Comparison of ENCODE assay signal across 1 cellular context in the genomic region with DNA sequence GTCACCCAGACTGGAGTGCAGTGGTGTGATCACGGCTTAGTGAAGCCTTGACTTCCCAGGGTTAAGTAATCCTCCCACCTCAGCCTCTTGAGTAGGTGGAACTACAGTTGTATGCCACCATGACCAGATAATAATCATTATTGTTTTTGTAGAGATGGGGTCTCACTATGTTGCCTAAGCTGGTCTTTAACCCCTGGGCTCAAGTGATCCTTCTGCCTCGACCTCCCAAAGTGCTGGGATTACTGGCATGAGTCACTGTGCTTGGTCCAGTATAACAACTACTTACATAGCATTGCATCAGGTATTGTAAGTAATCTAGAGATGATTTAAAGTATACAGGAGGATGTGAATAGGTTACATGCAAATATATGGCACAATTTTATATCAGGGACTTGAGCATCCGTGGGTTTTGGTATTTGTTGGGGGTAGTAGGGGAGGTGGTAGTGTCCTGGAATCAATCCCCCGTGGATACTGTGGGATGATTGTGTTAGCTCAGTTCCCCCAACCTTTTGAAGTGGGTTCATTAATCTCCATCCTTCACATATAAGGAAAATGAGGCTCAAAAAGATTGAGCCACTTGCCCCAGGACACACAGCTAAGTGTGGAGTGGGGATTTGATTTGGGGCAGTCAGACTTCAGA.
TF ChIP-seq lines count a peak whose summit lies in the region.

No MANE protein-coding gene starts in this region.

TF ChIP-seq in K562, 482 proteins besides CTCF, POLR2A, EP300 and RAD21 (continued from another document and continues in another):
- TF ChIP-seq, protein P1, sequence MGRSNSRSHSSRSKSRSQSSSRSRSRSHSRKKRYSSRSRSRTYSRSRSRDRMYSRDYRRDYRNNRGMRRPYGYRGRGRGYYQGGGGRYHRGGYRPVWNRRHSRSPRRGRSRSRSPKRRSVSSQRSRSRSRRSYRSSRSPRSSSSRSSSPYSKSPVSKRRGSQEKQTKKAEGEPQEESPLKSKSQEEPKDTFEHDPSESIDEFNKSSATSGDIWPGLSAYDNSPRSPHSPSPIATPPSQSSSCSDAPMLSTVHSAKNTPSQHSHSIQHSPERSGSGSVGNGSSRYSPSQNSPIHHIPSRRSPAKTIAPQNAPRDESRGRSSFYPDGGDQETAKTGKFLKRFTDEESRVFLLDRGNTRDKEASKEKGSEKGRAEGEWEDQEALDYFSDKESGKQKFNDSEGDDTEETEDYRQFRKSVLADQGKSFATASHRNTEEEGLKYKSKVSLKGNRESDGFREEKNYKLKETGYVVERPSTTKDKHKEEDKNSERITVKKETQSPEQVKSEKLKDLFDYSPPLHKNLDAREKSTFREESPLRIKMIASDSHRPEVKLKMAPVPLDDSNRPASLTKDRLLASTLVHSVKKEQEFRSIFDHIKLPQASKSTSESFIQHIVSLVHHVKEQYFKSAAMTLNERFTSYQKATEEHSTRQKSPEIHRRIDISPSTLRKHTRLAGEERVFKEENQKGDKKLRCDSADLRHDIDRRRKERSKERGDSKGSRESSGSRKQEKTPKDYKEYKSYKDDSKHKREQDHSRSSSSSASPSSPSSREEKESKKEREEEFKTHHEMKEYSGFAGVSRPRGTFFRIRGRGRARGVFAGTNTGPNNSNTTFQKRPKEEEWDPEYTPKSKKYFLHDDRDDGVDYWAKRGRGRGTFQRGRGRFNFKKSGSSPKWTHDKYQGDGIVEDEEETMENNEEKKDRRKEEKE (IDR thresholded peaks at IDR 0.05; ENCODE audit: borderline replicate concordance in 1 of 2, control insufficient read depth in 1 of 2, low read depth in 2 of 2, low read length in 1 of 2): no peak
- TF ChIP-seq, protein P2, sequence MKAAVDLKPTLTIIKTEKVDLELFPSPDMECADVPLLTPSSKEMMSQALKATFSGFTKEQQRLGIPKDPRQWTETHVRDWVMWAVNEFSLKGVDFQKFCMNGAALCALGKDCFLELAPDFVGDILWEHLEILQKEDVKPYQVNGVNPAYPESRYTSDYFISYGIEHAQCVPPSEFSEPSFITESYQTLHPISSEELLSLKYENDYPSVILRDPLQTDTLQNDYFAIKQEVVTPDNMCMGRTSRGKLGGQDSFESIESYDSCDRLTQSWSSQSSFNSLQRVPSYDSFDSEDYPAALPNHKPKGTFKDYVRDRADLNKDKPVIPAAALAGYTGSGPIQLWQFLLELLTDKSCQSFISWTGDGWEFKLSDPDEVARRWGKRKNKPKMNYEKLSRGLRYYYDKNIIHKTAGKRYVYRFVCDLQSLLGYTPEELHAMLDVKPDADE (conservative IDR thresholded peaks at IDR 0.05; ENCODE audit: control insufficient read depth, low read depth, low read length): no peak
- TF ChIP-seq PRPF4 (IDR thresholded peaks at IDR 0.05; ENCODE audit: insufficient read depth, low read depth, low read length, poor library complexity, severe bottlenecking): no peak
- peak; percentile 37 for TF ChIP-seq MEIS2 (IDR thresholded peaks at IDR 0.05; ENCODE audit: partially characterized antibody)
- TF ChIP-seq BRD4 (IDR thresholded peaks at IDR 0.05): no peak
- peak; percentile 37; the same call in 1 of the 2 replicates for TF ChIP-seq DPF2 (IDR thresholded peaks at IDR 0.05)
- no peak for TF ChIP-seq ZFP30 (CRISPR knock-in tag; IDR thresholded peaks at IDR 0.05; ENCODE audit: borderline replicate concordance)
- TF ChIP-seq FOXK1 (CRISPR knock-in tag; IDR thresholded peaks at IDR 0.05; ENCODE audit: borderline replicate concordance): no peak
- no peak for TF ChIP-seq ZFP36 (IDR thresholded peaks at IDR 0.05; ENCODE audit: low read depth, low read length, partially characterized antibody)
- TF ChIP-seq HMGN3 (IDR thresholded peaks at IDR 0.05; ENCODE audit: borderline replicate concordance, extremely low read depth, insufficient read length, low read depth, low read length): no peak
- TF ChIP-seq GTF2E2 (tag; IDR thresholded peaks at IDR 0.05): no peak
- no peak for TF ChIP-seq RBM22 (IDR thresholded peaks at IDR 0.05; ENCODE audit: low read depth, low read length, poor library complexity, severe bottlenecking)
- TF ChIP-seq, protein P3, sequence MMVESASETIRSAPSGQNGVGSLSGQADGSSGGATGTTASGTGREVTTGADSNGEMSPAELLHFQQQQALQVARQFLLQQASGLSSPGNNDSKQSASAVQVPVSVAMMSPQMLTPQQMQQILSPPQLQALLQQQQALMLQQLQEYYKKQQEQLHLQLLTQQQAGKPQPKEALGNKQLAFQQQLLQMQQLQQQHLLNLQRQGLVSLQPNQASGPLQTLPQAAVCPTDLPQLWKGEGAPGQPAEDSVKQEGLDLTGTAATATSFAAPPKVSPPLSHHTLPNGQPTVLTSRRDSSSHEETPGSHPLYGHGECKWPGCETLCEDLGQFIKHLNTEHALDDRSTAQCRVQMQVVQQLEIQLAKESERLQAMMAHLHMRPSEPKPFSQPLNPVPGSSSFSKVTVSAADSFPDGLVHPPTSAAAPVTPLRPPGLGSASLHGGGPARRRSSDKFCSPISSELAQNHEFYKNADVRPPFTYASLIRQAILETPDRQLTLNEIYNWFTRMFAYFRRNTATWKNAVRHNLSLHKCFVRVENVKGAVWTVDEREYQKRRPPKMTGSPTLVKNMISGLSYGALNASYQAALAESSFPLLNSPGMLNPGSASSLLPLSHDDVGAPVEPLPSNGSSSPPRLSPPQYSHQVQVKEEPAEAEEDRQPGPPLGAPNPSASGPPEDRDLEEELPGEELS (CRISPR knock-in tag; IDR thresholded peaks at IDR 0.05; ENCODE audit: borderline replicate concordance): no peak
- TF ChIP-seq, protein P4, sequence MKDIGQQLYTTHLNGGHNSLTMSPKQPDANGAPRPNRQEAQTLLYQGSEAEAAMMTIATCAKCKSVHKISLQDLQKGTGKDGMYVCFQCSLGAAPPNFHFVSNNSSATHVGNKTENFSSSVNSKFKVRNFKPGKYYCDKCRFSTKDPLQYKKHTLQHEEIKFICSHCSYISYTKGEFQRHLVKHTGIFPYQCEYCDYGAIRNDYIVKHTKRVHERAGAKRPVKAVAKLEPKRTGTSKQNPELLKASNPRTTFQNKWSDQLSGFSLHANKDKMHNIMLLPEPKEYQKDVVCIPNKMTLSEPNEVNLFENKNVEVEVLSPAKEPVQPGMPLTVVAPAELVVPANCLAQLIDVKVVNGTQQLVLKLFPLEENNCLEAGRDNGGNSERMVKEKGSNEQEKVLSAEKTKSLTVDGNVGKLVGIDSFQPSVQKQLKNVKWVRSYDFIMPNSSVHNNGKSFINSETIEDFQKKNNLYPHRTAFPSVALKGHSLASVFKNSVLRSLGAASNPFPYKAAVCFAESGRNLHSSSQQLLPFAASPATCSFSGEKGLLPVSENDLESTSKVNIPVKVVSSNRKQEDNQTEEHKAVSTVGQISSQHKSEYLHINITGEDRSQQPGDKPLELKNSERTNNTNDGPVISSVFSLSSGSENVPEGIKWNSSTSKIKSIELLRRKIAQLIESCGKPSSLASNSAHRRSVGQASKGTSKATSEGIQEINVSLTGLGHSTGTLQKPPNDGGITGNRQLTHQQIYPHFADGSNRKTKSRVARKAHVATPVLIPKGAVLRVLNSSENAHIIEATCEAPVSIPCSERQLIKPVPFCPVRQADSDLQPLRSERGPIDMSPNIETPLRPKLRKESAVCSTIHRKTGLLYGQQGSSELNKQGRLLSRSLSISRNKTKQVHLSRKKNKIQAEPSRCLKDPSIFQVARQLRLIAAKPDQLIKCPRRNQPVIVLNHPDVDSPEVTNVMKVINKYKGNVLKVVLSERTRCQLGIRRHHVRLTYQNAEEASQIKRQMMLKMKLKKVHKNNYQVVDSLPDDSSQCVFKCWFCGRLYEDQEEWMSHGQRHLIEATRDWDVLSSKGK (CRISPR knock-in tag; IDR thresholded peaks at IDR 0.05): no peak
- no peak for TF ChIP-seq SAFB2 (IDR thresholded peaks at IDR 0.05; ENCODE audit: borderline replicate concordance, low read depth, low read length, severe bottlenecking)
- no peak for TF ChIP-seq EZH2 (IDR thresholded peaks at IDR 0.05; ENCODE audit: borderline replicate concordance, low read depth, low read length)
- no peak for TF ChIP-seq DACH1 (IDR thresholded peaks at IDR 0.05; ENCODE audit: partially characterized antibody)
- TF ChIP-seq HOXB6 (CRISPR knock-in tag; IDR thresholded peaks at IDR 0.05; ENCODE audit: borderline replicate concordance): no peak
- TF ChIP-seq, protein P5, sequence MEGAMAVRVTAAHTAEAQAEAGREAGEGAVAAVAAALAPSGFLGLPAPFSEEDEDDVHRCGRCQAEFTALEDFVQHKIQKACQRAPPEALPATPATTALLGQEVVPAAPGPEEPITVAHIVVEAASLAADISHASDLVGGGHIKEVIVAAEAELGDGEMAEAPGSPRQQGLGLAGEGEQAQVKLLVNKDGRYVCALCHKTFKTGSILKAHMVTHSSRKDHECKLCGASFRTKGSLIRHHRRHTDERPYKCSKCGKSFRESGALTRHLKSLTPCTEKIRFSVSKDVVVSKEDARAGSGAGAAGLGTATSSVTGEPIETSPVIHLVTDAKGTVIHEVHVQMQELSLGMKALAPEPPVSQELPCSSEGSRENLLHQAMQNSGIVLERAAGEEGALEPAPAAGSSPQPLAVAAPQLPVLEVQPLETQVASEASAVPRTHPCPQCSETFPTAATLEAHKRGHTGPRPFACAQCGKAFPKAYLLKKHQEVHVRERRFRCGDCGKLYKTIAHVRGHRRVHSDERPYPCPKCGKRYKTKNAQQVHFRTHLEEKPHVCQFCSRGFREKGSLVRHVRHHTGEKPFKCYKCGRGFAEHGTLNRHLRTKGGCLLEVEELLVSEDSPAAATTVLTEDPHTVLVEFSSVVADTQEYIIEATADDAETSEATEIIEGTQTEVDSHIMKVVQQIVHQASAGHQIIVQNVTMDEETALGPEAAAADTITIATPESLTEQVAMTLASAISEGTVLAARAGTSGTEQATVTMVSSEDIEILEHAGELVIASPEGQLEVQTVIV (CRISPR knock-in tag; IDR thresholded peaks at IDR 0.05; ENCODE audit: borderline replicate concordance): no peak
- TF ChIP-seq, protein P6, sequence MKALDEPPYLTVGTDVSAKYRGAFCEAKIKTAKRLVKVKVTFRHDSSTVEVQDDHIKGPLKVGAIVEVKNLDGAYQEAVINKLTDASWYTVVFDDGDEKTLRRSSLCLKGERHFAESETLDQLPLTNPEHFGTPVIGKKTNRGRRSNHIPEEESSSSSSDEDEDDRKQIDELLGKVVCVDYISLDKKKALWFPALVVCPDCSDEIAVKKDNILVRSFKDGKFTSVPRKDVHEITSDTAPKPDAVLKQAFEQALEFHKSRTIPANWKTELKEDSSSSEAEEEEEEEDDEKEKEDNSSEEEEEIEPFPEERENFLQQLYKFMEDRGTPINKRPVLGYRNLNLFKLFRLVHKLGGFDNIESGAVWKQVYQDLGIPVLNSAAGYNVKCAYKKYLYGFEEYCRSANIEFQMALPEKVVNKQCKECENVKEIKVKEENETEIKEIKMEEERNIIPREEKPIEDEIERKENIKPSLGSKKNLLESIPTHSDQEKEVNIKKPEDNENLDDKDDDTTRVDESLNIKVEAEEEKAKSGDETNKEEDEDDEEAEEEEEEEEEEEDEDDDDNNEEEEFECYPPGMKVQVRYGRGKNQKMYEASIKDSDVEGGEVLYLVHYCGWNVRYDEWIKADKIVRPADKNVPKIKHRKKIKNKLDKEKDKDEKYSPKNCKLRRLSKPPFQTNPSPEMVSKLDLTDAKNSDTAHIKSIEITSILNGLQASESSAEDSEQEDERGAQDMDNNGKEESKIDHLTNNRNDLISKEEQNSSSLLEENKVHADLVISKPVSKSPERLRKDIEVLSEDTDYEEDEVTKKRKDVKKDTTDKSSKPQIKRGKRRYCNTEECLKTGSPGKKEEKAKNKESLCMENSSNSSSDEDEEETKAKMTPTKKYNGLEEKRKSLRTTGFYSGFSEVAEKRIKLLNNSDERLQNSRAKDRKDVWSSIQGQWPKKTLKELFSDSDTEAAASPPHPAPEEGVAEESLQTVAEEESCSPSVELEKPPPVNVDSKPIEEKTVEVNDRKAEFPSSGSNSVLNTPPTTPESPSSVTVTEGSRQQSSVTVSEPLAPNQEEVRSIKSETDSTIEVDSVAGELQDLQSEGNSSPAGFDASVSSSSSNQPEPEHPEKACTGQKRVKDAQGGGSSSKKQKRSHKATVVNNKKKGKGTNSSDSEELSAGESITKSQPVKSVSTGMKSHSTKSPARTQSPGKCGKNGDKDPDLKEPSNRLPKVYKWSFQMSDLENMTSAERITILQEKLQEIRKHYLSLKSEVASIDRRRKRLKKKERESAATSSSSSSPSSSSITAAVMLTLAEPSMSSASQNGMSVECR (CRISPR knock-in tag; IDR thresholded peaks at IDR 0.05): no peak
- TF ChIP-seq TGIF2 (CRISPR knock-in tag; IDR thresholded peaks at IDR 0.05): no peak
- TF ChIP-seq TAF15 (IDR thresholded peaks at IDR 0.05; ENCODE audit: low read depth, low read length): no peak
- TF ChIP-seq KAT8 (IDR thresholded peaks at IDR 0.05; ENCODE audit: low read depth): no peak
- TF ChIP-seq ATF1 (CRISPR knock-in tag; IDR thresholded peaks at IDR 0.05): no peak
- TF ChIP-seq ATF1 (tag; IDR thresholded peaks at IDR 0.05): no peak
- TF ChIP-seq ZNF780A (CRISPR knock-in tag; IDR thresholded peaks at IDR 0.05): no peak
- no peak for TF ChIP-seq HDAC2 (IDR thresholded peaks at IDR 0.05)
- no peak for TF ChIP-seq NELFE (IDR thresholded peaks at IDR 0.05; ENCODE audit: insufficient read depth, insufficient read length)
- no peak for TF ChIP-seq TCF3 (CRISPR knock-in tag; IDR thresholded peaks at IDR 0.05)
- TF ChIP-seq KHSRP (IDR thresholded peaks at IDR 0.05): no peak
- TF ChIP-seq, protein P7, sequence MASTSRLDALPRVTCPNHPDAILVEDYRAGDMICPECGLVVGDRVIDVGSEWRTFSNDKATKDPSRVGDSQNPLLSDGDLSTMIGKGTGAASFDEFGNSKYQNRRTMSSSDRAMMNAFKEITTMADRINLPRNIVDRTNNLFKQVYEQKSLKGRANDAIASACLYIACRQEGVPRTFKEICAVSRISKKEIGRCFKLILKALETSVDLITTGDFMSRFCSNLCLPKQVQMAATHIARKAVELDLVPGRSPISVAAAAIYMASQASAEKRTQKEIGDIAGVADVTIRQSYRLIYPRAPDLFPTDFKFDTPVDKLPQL (IDR thresholded peaks at IDR 0.05; ENCODE audit: extremely low read depth, insufficient read length): no peak
- 0 out of 2 replicates have a peak, but pooled peaks have one; percentile 39 for TF ChIP-seq DIDO1 (tag; IDR thresholded peaks at IDR 0.05; ENCODE audit: low read depth)
- TF ChIP-seq, protein P8, sequence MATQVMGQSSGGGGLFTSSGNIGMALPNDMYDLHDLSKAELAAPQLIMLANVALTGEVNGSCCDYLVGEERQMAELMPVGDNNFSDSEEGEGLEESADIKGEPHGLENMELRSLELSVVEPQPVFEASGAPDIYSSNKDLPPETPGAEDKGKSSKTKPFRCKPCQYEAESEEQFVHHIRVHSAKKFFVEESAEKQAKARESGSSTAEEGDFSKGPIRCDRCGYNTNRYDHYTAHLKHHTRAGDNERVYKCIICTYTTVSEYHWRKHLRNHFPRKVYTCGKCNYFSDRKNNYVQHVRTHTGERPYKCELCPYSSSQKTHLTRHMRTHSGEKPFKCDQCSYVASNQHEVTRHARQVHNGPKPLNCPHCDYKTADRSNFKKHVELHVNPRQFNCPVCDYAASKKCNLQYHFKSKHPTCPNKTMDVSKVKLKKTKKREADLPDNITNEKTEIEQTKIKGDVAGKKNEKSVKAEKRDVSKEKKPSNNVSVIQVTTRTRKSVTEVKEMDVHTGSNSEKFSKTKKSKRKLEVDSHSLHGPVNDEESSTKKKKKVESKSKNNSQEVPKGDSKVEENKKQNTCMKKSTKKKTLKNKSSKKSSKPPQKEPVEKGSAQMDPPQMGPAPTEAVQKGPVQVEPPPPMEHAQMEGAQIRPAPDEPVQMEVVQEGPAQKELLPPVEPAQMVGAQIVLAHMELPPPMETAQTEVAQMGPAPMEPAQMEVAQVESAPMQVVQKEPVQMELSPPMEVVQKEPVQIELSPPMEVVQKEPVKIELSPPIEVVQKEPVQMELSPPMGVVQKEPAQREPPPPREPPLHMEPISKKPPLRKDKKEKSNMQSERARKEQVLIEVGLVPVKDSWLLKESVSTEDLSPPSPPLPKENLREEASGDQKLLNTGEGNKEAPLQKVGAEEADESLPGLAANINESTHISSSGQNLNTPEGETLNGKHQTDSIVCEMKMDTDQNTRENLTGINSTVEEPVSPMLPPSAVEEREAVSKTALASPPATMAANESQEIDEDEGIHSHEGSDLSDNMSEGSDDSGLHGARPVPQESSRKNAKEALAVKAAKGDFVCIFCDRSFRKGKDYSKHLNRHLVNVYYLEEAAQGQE (CRISPR knock-in tag; IDR thresholded peaks at IDR 0.05; ENCODE audit: low read depth): no peak
